Comparison of ENCODE assay signal across 23 cellular contexts in genomic region chr6:80728340-80728739, GRCh38.
"Had no signal": no experiment of that assay in that cellular context is flagged by ENCODE, and none has a peak within 500 bp of the region (broad histone marks: within the 10 kb centered on the region; RNA-seq: fewer than 3 reads in every experiment).

No MANE protein-coding gene starts in this region.

- H3K36me3 ChIP-seq: SJSA1 had no signal

- H3K4me3 ChIP-seq: K562, SJSA1, SK-N-MC had no signal

- H3K27ac ChIP-seq: KMS-11, SJSA1, SK-N-MC had no signal

- H3K36me3 Mint-ChIP-seq: IgD-negative memory B cell had no signal

- H3K4me2 ChIP-seq: KMS-11 had no signal

- H3K9me3 ChIP-seq: SJSA1 had no signal

- H3K9ac ChIP-seq: KMS-11 had no signal

- H3K4me1 Mint-ChIP-seq: IgD-negative memory B cell had no signal

- H3K27me3 ChIP-seq: SJSA1 had no signal

- H3K27me3 Mint-ChIP-seq: IgD-negative memory B cell had no signal

- H3K27ac Mint-ChIP-seq: IgD-negative memory B cell had no signal

- H3K4me3 Mint-ChIP-seq: IgD-negative memory B cell had no signal

- ATAC-seq: K562 had no signal

- DNase-seq: Kasumi-1, NCI-H1092, NCI-H1105 treated with DMSO at 0.1 percent for 48 hours, NCI-H1417 treated with DMSO at 0.1 percent for 48 hours, NCI-H146, NCI-H1694 treated with DMSO at 0.1 percent for 48 hours, NCI-H1930, NCI-H2081 treated with DMSO at 0.1 percent for 48 hours, NCI-H2171, NCI-H226, NCI-H446, NCI-H510A, NCI-H524 treated with DMSO at 0.1 percent for 48 hours, NCI-H69, NCI-H774, Right ventricle myocardium superior, RPMI8226, SIG-M5 had no signal
